8 cellular contexts compared by ENCODE assay signal in the genomic region with DNA sequence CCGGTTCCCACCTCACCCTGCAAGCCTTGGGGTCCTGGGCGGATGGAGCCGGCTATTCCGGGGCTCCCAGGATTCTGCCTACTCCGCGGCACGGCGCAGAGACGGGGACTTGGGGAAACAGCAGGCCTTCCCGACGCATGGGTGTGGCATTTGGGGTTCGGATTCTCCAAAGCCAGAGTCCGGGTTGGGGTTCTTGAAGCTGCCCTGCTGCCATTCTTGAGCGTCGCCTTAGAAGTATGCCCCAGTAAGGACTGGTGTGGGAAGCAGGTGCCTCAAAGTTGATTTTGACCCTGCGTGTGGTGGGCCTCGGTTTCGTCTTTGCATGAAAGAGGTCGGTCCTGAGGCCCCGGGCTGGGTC. TPM values are rescaled to one million over a fixed set of nuclear protein-coding genes. Genes with fewer than 3 reads are reported as not detected.
DNase-seq lines count a peak whose midpoint lies in the region; ATAC-seq and TF ChIP-seq lines count a peak whose summit lies in the region.

No MANE protein-coding gene starts in this region.

- H4K20me1 ChIP-seq in MM.1S (ENCODE audit: insufficient read depth, low read length) = peaks cover 32% of the 10 kb centered on the region
- peaks cover 16% of the 10 kb centered on the region for H4K20me1 ChIP-seq in neural cell (ENCODE audit: insufficient read depth)

- 0 out of 2 replicates have a peak, but pooled peaks cover 5% of the 10 kb centered on the region for H3K36me3 ChIP-seq in MM.1S (replicated peaks; ENCODE audit: insufficient read depth, low read length)
- H3K36me3 ChIP-seq in ectodermal cell (ENCODE audit: control insufficient read depth, insufficient read depth, low read length) = no peaks in the 10 kb centered on the region
- no peaks in the 10 kb centered on the region for H3K36me3 ChIP-seq in neural cell (ENCODE audit: insufficient read depth, low read length)

- H3K79me2 ChIP-seq in MM.1S (ENCODE audit: low read length) (peaks cover 56% of the 10 kb centered on the region), neural cell (replicated peaks; ENCODE audit: insufficient read depth, low read length) (peaks cover 26% of the 10 kb centered on the region)

- H3K27me3 ChIP-seq in MM.1S (replicated peaks; ENCODE audit: insufficient read depth, low read length) (peaks cover 22% of the 10 kb centered on the region), ectodermal cell (ENCODE audit: control insufficient read depth, insufficient read depth, low read length, poor library complexity, severe bottlenecking) (peaks cover 32% of the 10 kb centered on the region), neural cell (ENCODE audit: insufficient read depth, low read depth, low read length) (peaks cover 12% of the 10 kb centered on the region)

- peak overlapping the region; percentile 86; the same call in 1 of the 2 replicates for H2AFZ ChIP-seq in MM.1S (ENCODE audit: low read length)
- H2AFZ ChIP-seq in neural cell (ENCODE audit: low read depth, low read length) = no peak overlapping the region

- DNase-seq in CD1c-positive myeloid dendritic cell (ENCODE audit: extremely low spot score) (peak; percentile 9), MM.1S (peak; percentile 22), NCI-H2196 treated with DMSO at 0.1 percent for 48 hours (lab: John Stamatoyannopoulos, UW; ENCODE audit: unreplicated experiment) (no peak), RPMI8226 (no peak)

- no peaks in the 10 kb centered on the region for H3K9me3 ChIP-seq in MM.1S (replicated peaks; ENCODE audit: insufficient read depth, low read length)
- no peaks in the 10 kb centered on the region for H3K9me3 ChIP-seq in ectodermal cell (ENCODE audit: control insufficient read depth, low read length)
- H3K9me3 ChIP-seq in neural cell (ENCODE audit: low read length) = no peaks in the 10 kb centered on the region

- H3F3A ChIP-seq in MM.1S (ENCODE audit: insufficient read depth, low read length) (peaks cover 15% of the 10 kb centered on the region), neural cell (ENCODE audit: insufficient read depth, low read length, poor library complexity, severe bottlenecking) (no peaks in the 10 kb centered on the region)

- H3K4me2 ChIP-seq in MM.1S (ENCODE audit: low read depth, low read length) (peak overlapping the region; percentile 89), neural cell (ENCODE audit: low read length) (peak overlapping the region; percentile 96)

- H3K27ac ChIP-seq in MM.1S (ENCODE audit: low read length) (peak overlapping the region; percentile 91), ectodermal cell (ENCODE audit: insufficient read depth, low read depth, low read length, poor library complexity, severe bottlenecking) (peak overlapping the region; percentile 95), neural cell (ENCODE audit: low read length) (peak overlapping the region; percentile 86)

- no peak for TF ChIP-seq CTCF in MM.1S (IDR thresholded peaks at IDR 0.05; ENCODE audit: low read length)
- TF ChIP-seq CTCF in neural cell (IDR thresholded peaks at IDR 0.05; ENCODE audit: poor library complexity, severe bottlenecking) = no peak

- H3K4me1 ChIP-seq in MM.1S (ENCODE audit: low read length) (peaks cover 14% of the 10 kb centered on the region), ectodermal cell (ENCODE audit: control insufficient read depth, insufficient read depth, low read length) (peaks cover 7% of the 10 kb centered on the region)

- no peak for TF ChIP-seq EP300 in neural cell (conservative IDR thresholded peaks at IDR 0.05; ENCODE audit: poor library complexity, severe bottlenecking)

- H3K9ac ChIP-seq in MM.1S (ENCODE audit: low read length) (peak overlapping the region; percentile 97), neural cell (ENCODE audit: low read length) (peak overlapping the region; percentile 91)

- ATAC-seq in GM21390 (IDR thresholded peaks at IDR 0.05; ENCODE audit: unreplicated experiment) (no peak), GM19023 (IDR thresholded peaks at IDR 0.05; ENCODE audit: unreplicated experiment) (no peak)

- 9 to 11% methylated on average over 20 of the region's 20 CpGs for WGBS in ectodermal cell, 2 experiments

- H3K9me2 ChIP-seq in MM.1S (replicated peaks; ENCODE audit: insufficient read depth, low read length) = no peaks in the 10 kb centered on the region
- no peaks in the 10 kb centered on the region for H3K9me2 ChIP-seq in neural cell (ENCODE audit: insufficient read depth, low read length)

- TF ChIP-seq RAD21 in neural cell (conservative IDR thresholded peaks at IDR 0.05) = no peak

- H3K4me3 ChIP-seq in MM.1S (ENCODE audit: low read length) = peak overlapping the region; percentile 95
- H3K4me3 ChIP-seq in ectodermal cell (ENCODE audit: insufficient read depth, low read depth, low read length) = peak overlapping the region; percentile 96
- H3K4me3 ChIP-seq in neural cell (ENCODE audit: low read length) = peak overlapping the region; percentile 69

TF ChIP-seq in neural cell, 6 proteins besides CTCF, POLR2A, EP300 and RAD21:
- TF ChIP-seq SMC3 (conservative IDR thresholded peaks at IDR 0.05; ENCODE audit: poor library complexity) (no peak), REST (IDR thresholded peaks at IDR 0.05; ENCODE audit: borderline replicate concordance) (no peak)

RNA-seq across cellular contexts. Expression of gene GUK1, which starts 0.6 kb away (rescaled TPM):
- 99.6 TPM for polyA plus RNA-seq in ectodermal cell (2013, experiment 1 of 4)
- 91.8 TPM for polyA plus RNA-seq in ectodermal cell (2013, experiment 2 of 4)
- 107 TPM for polyA plus RNA-seq in ectodermal cell (2013, experiment 3 of 4)
- 114 TPM for polyA plus RNA-seq in ectodermal cell (2013, experiment 4 of 4)
- polyA plus RNA-seq in neural cell = 502 and 527 TPM in 2 replicates
- polyA minus RNA-seq in neural cell = 186 and 206 TPM in 2 replicates

RNA-seq across cellular contexts. Expression of gene GJC2, which starts 9.0 kb away (rescaled TPM):
- 0.63 TPM for polyA plus RNA-seq in ectodermal cell (2013, experiment 1 of 4)
- 0.62 TPM for polyA plus RNA-seq in ectodermal cell (2013, experiment 2 of 4)
- 0.64 TPM for polyA plus RNA-seq in ectodermal cell (2013, experiment 3 of 4)
- 0.36 TPM for polyA plus RNA-seq in ectodermal cell (2013, experiment 4 of 4)
- polyA plus RNA-seq in neural cell = 1.7 and 2.3 TPM in 2 replicates
- polyA minus RNA-seq in neural cell = 1.7 and 2.4 TPM in 2 replicates

RNA-seq across cellular contexts. Expression of gene IBA57, which starts 24.9 kb away (rescaled TPM):
- 6.3 TPM for polyA plus RNA-seq in ectodermal cell (2013, experiment 1 of 4)
- polyA plus RNA-seq in ectodermal cell (2013, experiment 2 of 4) = 5.9 TPM
- 3.5 TPM for polyA plus RNA-seq in ectodermal cell (2013, experiment 3 of 4)
- 4.3 TPM for polyA plus RNA-seq in ectodermal cell (2013, experiment 4 of 4)
- polyA plus RNA-seq in neural cell = 5.5 TPM in 2 replicates
- polyA minus RNA-seq in neural cell = 6.7 and 8.8 TPM in 2 replicates

RNA-seq across cellular contexts. Expression of gene MRPL55, which starts 31.6 kb away (rescaled TPM):
- polyA plus RNA-seq in ectodermal cell (2013, experiment 1 of 4) = 61.8 TPM
- polyA plus RNA-seq in ectodermal cell (2013, experiment 2 of 4) = 50.4 TPM
- 52.6 TPM for polyA plus RNA-seq in ectodermal cell (2013, experiment 3 of 4)
- polyA plus RNA-seq in ectodermal cell (2013, experiment 4 of 4) = 56.9 TPM
- polyA plus RNA-seq in neural cell = 168 and 178 TPM in 2 replicates
- 39.2 and 54.3 TPM in 2 replicates for polyA minus RNA-seq in neural cell

RNA-seq across cellular contexts. Expression of gene C1orf35, which starts 37.6 kb away (rescaled TPM):
- 29.8 TPM for polyA plus RNA-seq in ectodermal cell (2013, experiment 1 of 4)
- 26.1 TPM for polyA plus RNA-seq in ectodermal cell (2013, experiment 2 of 4)
- 28.7 TPM for polyA plus RNA-seq in ectodermal cell (2013, experiment 3 of 4)
- 31.2 TPM for polyA plus RNA-seq in ectodermal cell (2013, experiment 4 of 4)
- 32.8 and 37.5 TPM in 2 replicates for polyA plus RNA-seq in neural cell
- 12.3 and 12.7 TPM in 2 replicates for polyA minus RNA-seq in neural cell

Comparison
In these comparisons a context has a peak if more than half of its experiments do, and no peak if none do; other contexts are left out.
1. DNase-seq: peak in CD1c-positive myeloid dendritic cell (single experiment) and MM.1S (single experiment); none in NCI-H2196 treated with DMSO at 0.1 percent for 48 hours (single experiment) and RPMI8226 (single experiment).
2. Peak in every context shown above with its lines, with median percentiles within 50 percentile points of each other: H3K27ac ChIP-seq and H3K4me3 ChIP-seq.